ENCODE assay signal across 27 cellular contexts in the genomic region with DNA sequence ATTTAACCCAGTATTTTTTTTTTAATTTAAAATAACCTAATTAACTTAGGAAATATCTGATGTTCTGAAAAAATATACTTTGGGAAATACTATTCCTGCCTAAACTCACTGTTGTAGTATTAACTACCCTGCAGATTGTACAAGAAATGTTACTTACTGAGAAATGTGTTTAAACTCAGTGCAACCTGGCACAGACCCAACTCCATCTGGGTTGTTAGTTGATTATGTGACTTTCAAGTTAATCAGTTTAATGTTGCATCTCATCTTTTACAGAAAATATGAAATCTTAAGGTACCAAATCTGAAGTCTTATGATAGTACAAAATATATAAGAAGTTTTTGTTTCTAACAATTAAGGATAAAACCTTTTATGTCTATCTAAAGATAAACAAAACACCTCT. TPM values are rescaled to one million over a fixed set of nuclear protein-coding genes. Genes with fewer than 3 reads are reported as not detected.
"Had no signal": no experiment of that assay in that cellular context is flagged by ENCODE, and none has a peak within 500 bp of the region (broad histone marks: within the 10 kb centered on the region; RNA-seq: fewer than 3 reads in every experiment).

No MANE protein-coding gene starts in this region.

- ATAC-seq: activated T-helper 17 cell treated with anti-CD3 and anti-CD28 coated beads, Interleukin-2, amount 50 U/mL, for 72 hours had no signal

- H3K4me3 ChIP-seq: cardiac muscle cell, Peyer's patch, SJCRH30 had no signal

- H3K27me3 ChIP-seq: brain microvascular endothelial cell, cardiac muscle cell, Peyer's patch, SJCRH30 had no signal

- H3K27ac ChIP-seq: brain microvascular endothelial cell, cardiac muscle cell, Peyer's patch, RWPE1, SJCRH30, VCaP had no signal

- DNase-seq: activated CD4-positive, alpha-beta memory T cell treated with anti-CD3 and anti-CD28 coated beads, Interleukin-2, amount 10 ng/mL, durations not matched to agents 7 days and 5 days; activated CD4-positive, alpha-beta T cell treated with anti-CD3 and anti-CD28 coated beads, Interleukin-2, amount 50 U/mL, for 1 hour; activated CD4-positive, CD25-positive, alpha-beta regulatory T cell; activated gamma-delta T cell treated with Interleukin-2 at 50 U/mL for 16 hours; activated naive CD4-positive, alpha-beta T cell treated with anti-CD3 and anti-CD28 coated beads, Interleukin-2, amount 10 ng/mL, durations not matched to agents 7 days and 5 days; activated naive CD8-positive, alpha-beta T cell treated with anti-CD3 and anti-CD28 coated beads for 36 hours; activated T-cell treated with anti-CD3 and anti-CD28 coated beads for 4 hours; activated T-cell treated with anti-CD3 and anti-CD28 coated beads, Interleukin-2, amount 50 U/mL, for 48 hours; brain microvascular endothelial cell; cerebellar nuclear complex; KG1; NCI-H1048; NCI-H1694; NCI-H2029; NCI-H2107; NCI-H510A treated with DMSO at 0.1 percent for 48 hours; Peyer's patch; Right ventricle myocardium superior; SJCRH30; SK-N-SH; T-helper 1 cell had no signal

RNA-seq across cellular contexts. Expression of gene TXNDC2, which starts 55.3 kb away (rescaled TPM):
- total RNA-seq: activated CD8-positive, alpha-beta memory T cell treated with anti-CD3 and anti-CD28 coated beads for 36 hours; activated naive CD8-positive, alpha-beta T cell treated with anti-CD3 and anti-CD28 coated beads for 36 hours; activated T-helper 17 cell treated with anti-CD3 and anti-CD28 coated beads, Interleukin-2, amount 50 U/mL, for 72 hours; cardiac muscle cell; Peyer's patch; Right ventricle myocardium superior; T-helper 2 cell treated with Interferon-gamma antibody and Interleukin-4, amounts not matched to agents 100 ng/mL and 5 ng/mL, for 36 hours had no signal
